In the genomic region with DNA sequence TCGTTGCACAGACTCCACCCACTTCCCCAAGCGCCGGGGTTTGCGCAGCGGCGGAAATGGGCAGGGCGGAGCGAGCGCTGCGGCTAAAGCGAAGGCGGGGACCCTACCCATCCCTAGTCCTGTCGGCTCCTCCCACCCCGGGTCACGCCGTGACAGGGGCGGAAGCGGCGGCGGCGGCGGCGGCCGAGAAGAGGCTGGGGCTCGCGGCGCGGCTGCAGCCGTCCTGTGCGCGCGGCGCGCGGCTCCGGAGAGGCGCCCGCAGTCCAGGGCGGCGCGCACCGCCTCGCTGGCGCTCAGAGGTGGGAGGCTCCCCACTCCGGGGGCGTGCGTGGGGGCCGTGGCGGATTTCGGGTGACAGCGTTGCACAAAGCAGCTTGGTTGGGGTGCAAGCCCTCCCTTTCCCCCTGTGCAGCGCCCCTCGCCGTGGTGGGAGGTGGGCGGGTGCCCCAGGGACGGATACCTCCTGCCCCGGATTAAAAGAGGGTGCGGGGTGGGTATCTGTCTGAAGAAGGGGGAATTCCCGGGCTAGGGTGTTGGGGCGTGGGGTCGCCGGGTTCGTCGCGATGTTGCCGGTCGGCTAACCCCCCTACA, we compare ENCODE assay signal across 1 cellular context.
TF ChIP-seq lines count a peak whose summit lies in the region.

A gene with protein sequence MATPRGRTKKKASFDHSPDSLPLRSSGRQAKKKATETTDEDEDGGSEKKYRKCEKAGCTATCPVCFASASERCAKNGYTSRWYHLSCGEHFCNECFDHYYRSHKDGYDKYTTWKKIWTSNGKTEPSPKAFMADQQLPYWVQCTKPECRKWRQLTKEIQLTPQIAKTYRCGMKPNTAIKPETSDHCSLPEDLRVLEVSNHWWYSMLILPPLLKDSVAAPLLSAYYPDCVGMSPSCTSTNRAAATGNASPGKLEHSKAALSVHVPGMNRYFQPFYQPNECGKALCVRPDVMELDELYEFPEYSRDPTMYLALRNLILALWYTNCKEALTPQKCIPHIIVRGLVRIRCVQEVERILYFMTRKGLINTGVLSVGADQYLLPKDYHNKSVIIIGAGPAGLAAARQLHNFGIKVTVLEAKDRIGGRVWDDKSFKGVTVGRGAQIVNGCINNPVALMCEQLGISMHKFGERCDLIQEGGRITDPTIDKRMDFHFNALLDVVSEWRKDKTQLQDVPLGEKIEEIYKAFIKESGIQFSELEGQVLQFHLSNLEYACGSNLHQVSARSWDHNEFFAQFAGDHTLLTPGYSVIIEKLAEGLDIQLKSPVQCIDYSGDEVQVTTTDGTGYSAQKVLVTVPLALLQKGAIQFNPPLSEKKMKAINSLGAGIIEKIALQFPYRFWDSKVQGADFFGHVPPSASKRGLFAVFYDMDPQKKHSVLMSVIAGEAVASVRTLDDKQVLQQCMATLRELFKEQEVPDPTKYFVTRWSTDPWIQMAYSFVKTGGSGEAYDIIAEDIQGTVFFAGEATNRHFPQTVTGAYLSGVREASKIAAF (plus strand): TSS at position 150 of the 591 bp plus-strand sequence. CDS start 4,474 bp downstream, outside the sequence.

TF ChIP-seq in K562, 482 proteins besides CTCF, POLR2A, EP300 and RAD21 (continued from another document):
- TF ChIP-seq, protein P1, sequence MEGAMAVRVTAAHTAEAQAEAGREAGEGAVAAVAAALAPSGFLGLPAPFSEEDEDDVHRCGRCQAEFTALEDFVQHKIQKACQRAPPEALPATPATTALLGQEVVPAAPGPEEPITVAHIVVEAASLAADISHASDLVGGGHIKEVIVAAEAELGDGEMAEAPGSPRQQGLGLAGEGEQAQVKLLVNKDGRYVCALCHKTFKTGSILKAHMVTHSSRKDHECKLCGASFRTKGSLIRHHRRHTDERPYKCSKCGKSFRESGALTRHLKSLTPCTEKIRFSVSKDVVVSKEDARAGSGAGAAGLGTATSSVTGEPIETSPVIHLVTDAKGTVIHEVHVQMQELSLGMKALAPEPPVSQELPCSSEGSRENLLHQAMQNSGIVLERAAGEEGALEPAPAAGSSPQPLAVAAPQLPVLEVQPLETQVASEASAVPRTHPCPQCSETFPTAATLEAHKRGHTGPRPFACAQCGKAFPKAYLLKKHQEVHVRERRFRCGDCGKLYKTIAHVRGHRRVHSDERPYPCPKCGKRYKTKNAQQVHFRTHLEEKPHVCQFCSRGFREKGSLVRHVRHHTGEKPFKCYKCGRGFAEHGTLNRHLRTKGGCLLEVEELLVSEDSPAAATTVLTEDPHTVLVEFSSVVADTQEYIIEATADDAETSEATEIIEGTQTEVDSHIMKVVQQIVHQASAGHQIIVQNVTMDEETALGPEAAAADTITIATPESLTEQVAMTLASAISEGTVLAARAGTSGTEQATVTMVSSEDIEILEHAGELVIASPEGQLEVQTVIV (CRISPR knock-in tag; IDR thresholded peaks at IDR 0.05; ENCODE audit: borderline replicate concordance): no peak
- no peak for TF ChIP-seq SMARCB1 (IDR thresholded peaks at IDR 0.05; ENCODE audit: insufficient read length, low read depth)
- TF ChIP-seq, protein P2, sequence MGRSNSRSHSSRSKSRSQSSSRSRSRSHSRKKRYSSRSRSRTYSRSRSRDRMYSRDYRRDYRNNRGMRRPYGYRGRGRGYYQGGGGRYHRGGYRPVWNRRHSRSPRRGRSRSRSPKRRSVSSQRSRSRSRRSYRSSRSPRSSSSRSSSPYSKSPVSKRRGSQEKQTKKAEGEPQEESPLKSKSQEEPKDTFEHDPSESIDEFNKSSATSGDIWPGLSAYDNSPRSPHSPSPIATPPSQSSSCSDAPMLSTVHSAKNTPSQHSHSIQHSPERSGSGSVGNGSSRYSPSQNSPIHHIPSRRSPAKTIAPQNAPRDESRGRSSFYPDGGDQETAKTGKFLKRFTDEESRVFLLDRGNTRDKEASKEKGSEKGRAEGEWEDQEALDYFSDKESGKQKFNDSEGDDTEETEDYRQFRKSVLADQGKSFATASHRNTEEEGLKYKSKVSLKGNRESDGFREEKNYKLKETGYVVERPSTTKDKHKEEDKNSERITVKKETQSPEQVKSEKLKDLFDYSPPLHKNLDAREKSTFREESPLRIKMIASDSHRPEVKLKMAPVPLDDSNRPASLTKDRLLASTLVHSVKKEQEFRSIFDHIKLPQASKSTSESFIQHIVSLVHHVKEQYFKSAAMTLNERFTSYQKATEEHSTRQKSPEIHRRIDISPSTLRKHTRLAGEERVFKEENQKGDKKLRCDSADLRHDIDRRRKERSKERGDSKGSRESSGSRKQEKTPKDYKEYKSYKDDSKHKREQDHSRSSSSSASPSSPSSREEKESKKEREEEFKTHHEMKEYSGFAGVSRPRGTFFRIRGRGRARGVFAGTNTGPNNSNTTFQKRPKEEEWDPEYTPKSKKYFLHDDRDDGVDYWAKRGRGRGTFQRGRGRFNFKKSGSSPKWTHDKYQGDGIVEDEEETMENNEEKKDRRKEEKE (IDR thresholded peaks at IDR 0.05; ENCODE audit: borderline replicate concordance in 1 of 2, control insufficient read depth in 1 of 2, low read depth in 2 of 2, low read length in 1 of 2): no peak
